8 cellular contexts compared by ENCODE assay signal in genomic region chr3:69200384-69201068, GRCh38.
DNase-seq lines count a peak whose midpoint lies in the region; ATAC-seq and TF ChIP-seq lines count a peak whose summit lies in the region.

No MANE protein-coding gene starts in this region.

- peak overlapping the region; percentile 5 to 91 (median 60); a peak in 6 of 7 replicates for H3K27ac Mint-ChIP-seq in H9
- peak overlapping the region; percentile 37 for H3K27ac Mint-ChIP-seq in chondrocyte (ENCODE audit: unreplicated experiment)
- H3K27ac Mint-ChIP-seq in stimulated activated naive CD8-positive, alpha-beta T cell treated with anti-CD3 and anti-CD28 coated beads, Interleukin-15, Interleukin-2, amounts not matched to agents 100 ng/mL and 50 ng/mL, for 24 hours, result peak overlapping the region; percentile 97

- peak overlapping the region; percentile 33; the same call in 1 of the 2 replicates for H3K4me3 ChIP-seq in SJSA1
- no peak overlapping the region for H3K4me3 ChIP-seq in lung

- peak overlapping the region; percentile 40 for H3K4me2 ChIP-seq in H9 (ENCODE audit: insufficient read depth, insufficient read length, low read length)

- no peak overlapping the region for H4K8ac ChIP-seq in H9 (replicated peaks; ENCODE audit: insufficient read length, low read depth, low read length)

- H2BK12ac ChIP-seq in H9 (ENCODE audit: insufficient read length, low read depth, low read length), result no peak overlapping the region

- WGBS in H9 (ENCODE audit: extremely low coverage, insufficient read length, low lambda C conversion rate), result no CpG with 5 or more reads among the region's 10 CpGs
- WGBS in lung, 2 donors, result 46 to 66% methylated on average over 10 of the region's 10 CpGs

- H3K23ac ChIP-seq in H9 (ENCODE audit: insufficient read length, low read depth, low read length), result no peak overlapping the region

- DNase-seq in H9 (no peak), SJSA1 (ENCODE audit: low read depth in 1 of 2, low spot score in 2 of 2) (peak in 1 of 2 experiments; percentile 12), chondrocyte (ENCODE audit: low spot score) (no peak), lung (ENCODE audit: low spot score) (no peak), NCI-H2196 treated with DMSO at 0.1 percent for 48 hours (lab: John Stamatoyannopoulos, UW; ENCODE audit: unreplicated experiment) (no peak), GM13977 (ENCODE audit: low spot score) (no peak)

- in situ Hi-C loops in GM13977 (cut with MboI; ENCODE audit: low pct_unique_long_range_greater_than_20kb, low sequenced_read_pairs, unreplicated experiment), result no loop called here

- H3K36me3 ChIP-seq in SJSA1 (no peaks in the 10 kb centered on the region), lung (ENCODE audit: control insufficient read depth in 2 of 2, insufficient read depth in 2 of 2, low read length in 2 of 2) (peaks cover 0 to 4% of the 10 kb centered on the region in 2 donors)

- H4K91ac ChIP-seq in H9 (ENCODE audit: insufficient read length, low read depth, low read length), result no peak overlapping the region

- peak overlapping the region in 1 of 2 experiments; percentile 37; a peak in 1 of 5 replicates for H3K4me3 Mint-ChIP-seq in H9
- H3K4me3 Mint-ChIP-seq in chondrocyte (ENCODE audit: unreplicated experiment), result peak overlapping the region; percentile 7
- H3K4me3 Mint-ChIP-seq in stimulated activated naive CD8-positive, alpha-beta T cell treated with anti-CD3 and anti-CD28 coated beads, Interleukin-15, Interleukin-2, amounts not matched to agents 100 ng/mL and 50 ng/mL, for 24 hours, result peak overlapping the region; percentile 83

- H4K20me1 ChIP-seq in H9 (ENCODE audit: control insufficient read depth, insufficient read depth, insufficient read length), result no peaks in the 10 kb centered on the region

- H2AK5ac ChIP-seq in H9 (ENCODE audit: insufficient read length, low read length), result no peak overlapping the region

- peak overlapping the region; percentile 63 for H2AFZ ChIP-seq in H9 (ENCODE audit: low read length)

- H3K4me1 Mint-ChIP-seq in H9 (peaks cover 28 to 29% of the 10 kb centered on the region in 2 experiments), chondrocyte (ENCODE audit: low read depth) (peaks cover 13% of the 10 kb centered on the region)
- peaks cover 78% of the 10 kb centered on the region for H3K4me1 Mint-ChIP-seq in stimulated activated naive CD8-positive, alpha-beta T cell treated with anti-CD3 and anti-CD28 coated beads, Interleukin-15, Interleukin-2, amounts not matched to agents 100 ng/mL and 50 ng/mL, for 24 hours (ENCODE audit: low read depth)

- no peaks in the 10 kb centered on the region for H3K27me3 Mint-ChIP-seq in H9 (ENCODE audit: low read depth)
- no peaks in the 10 kb centered on the region for H3K27me3 Mint-ChIP-seq in chondrocyte (ENCODE audit: low read depth)
- H3K27me3 Mint-ChIP-seq in stimulated activated naive CD8-positive, alpha-beta T cell treated with anti-CD3 and anti-CD28 coated beads, Interleukin-15, Interleukin-2, amounts not matched to agents 100 ng/mL and 50 ng/mL, for 24 hours, result peaks cover under 1% of the 10 kb centered on the region

- H2BK120ac ChIP-seq in H9 (ENCODE audit: low read depth, low read length, poor library complexity, severe bottlenecking), result no peak overlapping the region

- H2BK15ac ChIP-seq in H9 (ENCODE audit: low read depth, low read length), result no peak overlapping the region

- H2BK20ac ChIP-seq in H9 (ENCODE audit: low read depth, low read length, poor library complexity, severe bottlenecking), result no peak overlapping the region

- no peaks in the 10 kb centered on the region for H3K36me3 Mint-ChIP-seq in H9 (ENCODE audit: insufficient read depth in 1 of 3, low read depth in 3 of 3)
- peaks cover 1% of the 10 kb centered on the region for H3K36me3 Mint-ChIP-seq in chondrocyte (ENCODE audit: low read depth)
- H3K36me3 Mint-ChIP-seq in stimulated activated naive CD8-positive, alpha-beta T cell treated with anti-CD3 and anti-CD28 coated beads, Interleukin-15, Interleukin-2, amounts not matched to agents 100 ng/mL and 50 ng/mL, for 24 hours (ENCODE audit: low read depth), result peaks cover 10% of the 10 kb centered on the region

- H3K79me1 ChIP-seq in H9 (ENCODE audit: insufficient read depth, low read depth, low read length, poor library complexity, severe bottlenecking), result no peaks in the 10 kb centered on the region

- no peak overlapping the region for H4K5ac ChIP-seq in H9 (ENCODE audit: insufficient read length, low read depth, low read length)

- H3K56ac ChIP-seq in H9 (ENCODE audit: insufficient read length, low read depth, low read length), result no peak overlapping the region

- no peak overlapping the region for H3K9ac ChIP-seq in H9 (ENCODE audit: extremely low read depth, insufficient read length, low read length)

- ATAC-seq in lung (ENCODE audit: insufficient read depth, low FRiP score) (peak; percentile 79), HG02610 (IDR thresholded peaks at IDR 0.05; ENCODE audit: unreplicated experiment) (no peak)

- H3K9me3 ChIP-seq in H9 (ENCODE audit: control insufficient read depth, low read depth, low read length), result no peaks in the 10 kb centered on the region
- H3K9me3 ChIP-seq in SJSA1 (replicated peaks), result no peaks in the 10 kb centered on the region
- no peaks in the 10 kb centered on the region for H3K9me3 ChIP-seq in lung (ENCODE audit: control insufficient read depth in 2 of 2, insufficient read depth in 1 of 2, low read length in 1 of 2)

- 0 out of 2 replicates have a peak overlapping the region, but pooled peaks have one; percentile 44 for H3K14ac ChIP-seq in H9 (ENCODE audit: insufficient read depth, low read length)

- H3K18ac ChIP-seq in H9 (ENCODE audit: insufficient read length, low read depth, low read length), result peak overlapping the region; percentile 53

- no peak overlapping the region for H2BK5ac ChIP-seq in H9 (ENCODE audit: insufficient read length, low read length)

- H3K27ac ChIP-seq in H9 (ENCODE audit: insufficient read length, low read depth, low read length) (no peak overlapping the region), SJSA1 (no peak overlapping the region), lung (ENCODE audit: low read depth in 1 of 2, low read length in 1 of 2) (peak overlapping the region; percentile 48 to 61)

- no peak overlapping the region for H3T11ph ChIP-seq in H9 (ENCODE audit: low read length)

- H3K27me3 ChIP-seq in H9 (ENCODE audit: insufficient read depth, low read length) (no peaks in the 10 kb centered on the region), SJSA1 (replicated peaks) (no peaks in the 10 kb centered on the region), lung (ENCODE audit: control insufficient read depth, insufficient read depth) (no peaks in the 10 kb centered on the region)

- H3K9me3 Mint-ChIP-seq in H9, result no peaks in the 10 kb centered on the region
- H3K9me3 Mint-ChIP-seq in chondrocyte (ENCODE audit: low read depth), result no peaks in the 10 kb centered on the region
- H3K9me3 Mint-ChIP-seq in stimulated activated naive CD8-positive, alpha-beta T cell treated with anti-CD3 and anti-CD28 coated beads, Interleukin-15, Interleukin-2, amounts not matched to agents 100 ng/mL and 50 ng/mL, for 24 hours, result no peaks in the 10 kb centered on the region

- no peaks in the 10 kb centered on the region for H3K79me2 ChIP-seq in H9 (ENCODE audit: insufficient read depth, low read length)

- TF ChIP-seq CTCF in H9 (conservative IDR thresholded peaks at IDR 0.05), result no peak
- no peak for TF ChIP-seq CTCF in chondrocyte (IDR thresholded peaks at IDR 0.05)
- no peak for TF ChIP-seq CTCF in lung (IDR thresholded peaks at IDR 0.05; ENCODE audit: control extremely low read depth, extremely low read depth)
- TF ChIP-seq CTCF in GM13977 (IDR thresholded peaks at IDR 0.05; ENCODE audit: extremely low read depth, insufficient read depth, missing control alignments), result no peak

- H3K4me1 ChIP-seq in H9 (ENCODE audit: insufficient read depth, low read length) (peaks cover 4% of the 10 kb centered on the region; the same call in 1 of the 2 replicates), SJSA1 (replicated peaks) (no peaks in the 10 kb centered on the region), lung (ENCODE audit: control insufficient read depth in 2 of 2, insufficient read depth in 2 of 2, low read length in 2 of 2) (peaks cover 2 to 19% of the 10 kb centered on the region in 2 donors)

- no peaks in the 10 kb centered on the region for H3K23me2 ChIP-seq in H9 (ENCODE audit: insufficient read length, low read depth, low read length, poor library complexity, severe bottlenecking)

- no peak overlapping the region for H3K4ac ChIP-seq in H9 (ENCODE audit: low read depth, low read length)

Comparison
In these comparisons a context has a peak if more than half of its experiments do, and no peak if none do; other contexts are left out.
1. H3K27ac ChIP-seq: peak in lung (2 of 2); none in H9 (single experiment) and SJSA1 (single experiment).
2. H3K27ac Mint-ChIP-seq: peak in every context shown above with its lines; median percentile 97 in stimulated activated naive CD8-positive, alpha-beta T cell treated with anti-CD3 and anti-CD28 coated beads, Interleukin-15, Interleukin-2, amounts not matched to agents 100 ng/mL and 50 ng/mL, for 24 hours; 60 in H9; 37 in chondrocyte.